ENCODE assay signal across 14 cellular contexts in the genomic region with DNA sequence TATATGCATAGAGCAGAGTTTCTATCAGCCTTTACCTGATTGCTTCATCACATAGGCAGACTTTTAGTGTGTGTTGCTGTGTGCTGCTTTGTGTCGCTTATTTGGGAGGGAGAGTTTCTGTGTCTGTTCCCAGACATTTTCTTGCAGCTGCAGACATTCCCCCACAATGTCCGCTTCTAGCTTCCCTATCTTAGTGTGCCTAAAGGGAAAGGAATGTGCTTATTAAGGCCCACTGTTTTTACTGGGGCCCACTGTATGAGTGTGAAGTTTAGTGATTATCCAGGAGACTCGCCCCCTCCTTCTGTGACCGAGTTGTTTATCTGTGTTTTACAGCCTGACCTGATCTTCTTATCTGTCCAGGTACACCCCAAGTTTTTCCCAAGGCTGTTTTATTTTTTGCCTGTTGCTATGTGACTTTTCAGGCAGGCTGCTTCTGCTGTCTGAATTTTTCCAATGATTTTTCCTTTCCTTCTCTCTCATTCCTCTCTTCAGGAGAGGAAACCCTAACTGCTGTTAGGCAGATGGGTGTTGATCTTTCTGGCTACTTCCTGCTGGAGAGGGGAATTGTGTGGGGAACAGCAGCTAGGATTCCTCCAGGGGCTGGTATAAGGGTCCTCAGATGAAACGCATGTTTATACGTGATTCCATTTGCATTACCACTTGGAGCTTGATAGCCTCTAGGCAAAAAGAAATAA. TPM values are rescaled to one million over a fixed set of nuclear protein-coding genes. Genes with fewer than 3 reads are reported as not detected.
DNase-seq lines count a peak whose midpoint lies in the region; ATAC-seq and TF ChIP-seq lines count a peak whose summit lies in the region.
"Had no signal": no experiment of that assay in that cellular context is flagged by ENCODE, and none has a peak within 500 bp of the region (broad histone marks: within the 10 kb centered on the region; RNA-seq: fewer than 3 reads in every experiment).

No MANE protein-coding gene starts in this region.

- H3K4me2 ChIP-seq in fibroblast of lung (ENCODE audit: extremely low read depth, insufficient read depth, low read length) (no peak overlapping the region), neural progenitor cell (no peak overlapping the region)
- H3K4me2 ChIP-seq: PC-9 had no signal

- H3K4me1 ChIP-seq in fibroblast of lung (ENCODE audit: control insufficient read depth, extremely low read depth, insufficient read depth, low read length): peaks cover 4% of the 10 kb centered on the region
- no peaks in the 10 kb centered on the region for H3K4me1 ChIP-seq in neural progenitor cell
- H3K4me1 ChIP-seq: upper lobe of right lung had no signal

- no peaks in the 10 kb centered on the region for H4K20me1 ChIP-seq in fibroblast of lung (ENCODE audit: control insufficient read depth, extremely low read depth, insufficient read depth, low read length)
- no peaks in the 10 kb centered on the region for H4K20me1 ChIP-seq in neural progenitor cell (ENCODE audit: low read depth)

- H3K27me3 Mint-ChIP-seq in neural progenitor cell (ENCODE audit: insufficient read depth, low read depth) (peaks cover 2% of the 10 kb centered on the region), glutamatergic neuron (ENCODE audit: unreplicated experiment) (peaks cover 3% of the 10 kb centered on the region)
- H3K27me3 Mint-ChIP-seq: activated T-helper 17 cell treated with anti-CD3 and anti-CD28 coated beads, Interleukin-2, amount 50 U/mL, for 72 hours; T-helper 17 cell had no signal

- H3K9me3 ChIP-seq in fibroblast of lung (ENCODE audit: control insufficient read depth, insufficient read depth, low read depth, low read length) (no peaks in the 10 kb centered on the region), neural progenitor cell (ENCODE audit: low read depth) (peaks cover 5% of the 10 kb centered on the region)
- H3K9me3 ChIP-seq: upper lobe of right lung had no signal

- ATAC-seq in SK-N-SH treated with all-trans-retinoic acid at 6 μM for 48 hours (peak; percentile 57), GM21360 (IDR thresholded peaks at IDR 0.05; ENCODE audit: unreplicated experiment) (no peak)
- ATAC-seq: activated T-helper 17 cell treated with anti-CD3 and anti-CD28 coated beads, Interleukin-2, amount 50 U/mL, for 72 hours; T-helper 17 cell; upper lobe of right lung had no signal

- no peak overlapping the region for H3K4me3 ChIP-seq in fibroblast of lung (replicated peaks in 1 of 4; ENCODE audit: control extremely low read depth in 1 of 4, insufficient read depth in 1 of 4, low read depth in 3 of 4, low read length in 4 of 4)
- H3K4me3 ChIP-seq in neural progenitor cell: no peak overlapping the region
- H3K4me3 ChIP-seq: PC-9, upper lobe of right lung had no signal

- H3K27ac Mint-ChIP-seq in neural progenitor cell (no peak overlapping the region), glutamatergic neuron (ENCODE audit: unreplicated experiment) (no peak overlapping the region)
- H3K27ac Mint-ChIP-seq: activated T-helper 17 cell treated with anti-CD3 and anti-CD28 coated beads, Interleukin-2, amount 50 U/mL, for 72 hours; T-helper 17 cell had no signal

- no peaks in the 10 kb centered on the region for H3F3A ChIP-seq in neural progenitor cell (ENCODE audit: low read depth)

- H3K27ac ChIP-seq in fibroblast of lung (ENCODE audit: insufficient read depth, low read length): no peak overlapping the region
- no peak overlapping the region for H3K27ac ChIP-seq in neural progenitor cell
- H3K27ac ChIP-seq: PC-9, upper lobe of right lung had no signal

- H3K4me3 Mint-ChIP-seq in neural progenitor cell (no peak overlapping the region), glutamatergic neuron (ENCODE audit: unreplicated experiment) (no peak overlapping the region)
- H3K4me3 Mint-ChIP-seq: activated T-helper 17 cell treated with anti-CD3 and anti-CD28 coated beads, Interleukin-2, amount 50 U/mL, for 72 hours; T-helper 17 cell had no signal

- H3K36me3 ChIP-seq in fibroblast of lung (ENCODE audit: control insufficient read depth, insufficient read depth, low read length): no peaks in the 10 kb centered on the region
- peaks cover 5% of the 10 kb centered on the region for H3K36me3 ChIP-seq in neural progenitor cell
- H3K36me3 ChIP-seq: upper lobe of right lung had no signal

- TF ChIP-seq CTCF in fibroblast of lung (conservative IDR thresholded peaks at IDR 0.05 in 1 of 2, IDR thresholded peaks at IDR 0.05 in 1 of 2; ENCODE audit: low read depth in 1 of 2, low read length in 2 of 2) (no peak), neural progenitor cell (IDR thresholded peaks at IDR 0.05) (no peak), glutamatergic neuron (IDR thresholded peaks at IDR 0.05; ENCODE audit: partially characterized antibody, unreplicated experiment) (no peak)

- H3K79me2 ChIP-seq in fibroblast of lung (ENCODE audit: control insufficient read depth, insufficient read depth, low read length) (no peaks in the 10 kb centered on the region), neural progenitor cell (ENCODE audit: low read depth) (no peaks in the 10 kb centered on the region)

- H3K9ac ChIP-seq in fibroblast of lung (ENCODE audit: insufficient read depth, low read length) (no peak overlapping the region), neural progenitor cell (no peak overlapping the region)

- H3K36me3 Mint-ChIP-seq in neural progenitor cell: no peaks in the 10 kb centered on the region
- H3K36me3 Mint-ChIP-seq in glutamatergic neuron (ENCODE audit: unreplicated experiment): peaks cover 1% of the 10 kb centered on the region

- DNase-seq in EH (ENCODE audit: low read depth) (peak; percentile 80), fibroblast of lung (ENCODE audit: low read depth in 2 of 2) (peak; percentile 52 to 88), neural progenitor cell (ENCODE audit: low spot score) (no peak), NCI-H187 (lab: John Stamatoyannopoulos, UW) (no peak), C1 segment of cervical spinal cord (lab: John Stamatoyannopoulos, UW) (no peak), glutamatergic neuron (no peak)
- DNase-seq: NCI-H510A treated with DMSO at 0.1 percent for 48 hours, PC-9, posterior cingulate gyrus, T-helper 17 cell, upper lobe of right lung had no signal

- H3K9me3 Mint-ChIP-seq in neural progenitor cell: peaks cover 16% of the 10 kb centered on the region
- peaks cover 1% of the 10 kb centered on the region for H3K9me3 Mint-ChIP-seq in glutamatergic neuron (ENCODE audit: unreplicated experiment)

- H3K4me1 Mint-ChIP-seq in neural progenitor cell: peaks cover 6% of the 10 kb centered on the region
- H3K4me1 Mint-ChIP-seq in glutamatergic neuron (ENCODE audit: low read depth, unreplicated experiment): no peaks in the 10 kb centered on the region
- H3K4me1 Mint-ChIP-seq: activated T-helper 17 cell treated with anti-CD3 and anti-CD28 coated beads, Interleukin-2, amount 50 U/mL, for 72 hours; T-helper 17 cell had no signal

- H3K27me3 ChIP-seq in fibroblast of lung (ENCODE audit: control insufficient read depth, insufficient read depth, low read length) (no peaks in the 10 kb centered on the region), neural progenitor cell (no peaks in the 10 kb centered on the region)
- H3K27me3 ChIP-seq: upper lobe of right lung had no signal

- H2AFZ ChIP-seq in fibroblast of lung (ENCODE audit: low read length) (peak overlapping the region; percentile 40), neural progenitor cell (replicated peaks) (peak overlapping the region; percentile 22)
- H2AFZ ChIP-seq: PC-9 had no signal

TF ChIP-seq in SK-N-SH treated with all-trans-retinoic acid at 6 μM for 48 hours, 23 proteins besides CTCF, POLR2A, EP300 and RAD21 (continues in another document):
- TF ChIP-seq, protein P1, sequence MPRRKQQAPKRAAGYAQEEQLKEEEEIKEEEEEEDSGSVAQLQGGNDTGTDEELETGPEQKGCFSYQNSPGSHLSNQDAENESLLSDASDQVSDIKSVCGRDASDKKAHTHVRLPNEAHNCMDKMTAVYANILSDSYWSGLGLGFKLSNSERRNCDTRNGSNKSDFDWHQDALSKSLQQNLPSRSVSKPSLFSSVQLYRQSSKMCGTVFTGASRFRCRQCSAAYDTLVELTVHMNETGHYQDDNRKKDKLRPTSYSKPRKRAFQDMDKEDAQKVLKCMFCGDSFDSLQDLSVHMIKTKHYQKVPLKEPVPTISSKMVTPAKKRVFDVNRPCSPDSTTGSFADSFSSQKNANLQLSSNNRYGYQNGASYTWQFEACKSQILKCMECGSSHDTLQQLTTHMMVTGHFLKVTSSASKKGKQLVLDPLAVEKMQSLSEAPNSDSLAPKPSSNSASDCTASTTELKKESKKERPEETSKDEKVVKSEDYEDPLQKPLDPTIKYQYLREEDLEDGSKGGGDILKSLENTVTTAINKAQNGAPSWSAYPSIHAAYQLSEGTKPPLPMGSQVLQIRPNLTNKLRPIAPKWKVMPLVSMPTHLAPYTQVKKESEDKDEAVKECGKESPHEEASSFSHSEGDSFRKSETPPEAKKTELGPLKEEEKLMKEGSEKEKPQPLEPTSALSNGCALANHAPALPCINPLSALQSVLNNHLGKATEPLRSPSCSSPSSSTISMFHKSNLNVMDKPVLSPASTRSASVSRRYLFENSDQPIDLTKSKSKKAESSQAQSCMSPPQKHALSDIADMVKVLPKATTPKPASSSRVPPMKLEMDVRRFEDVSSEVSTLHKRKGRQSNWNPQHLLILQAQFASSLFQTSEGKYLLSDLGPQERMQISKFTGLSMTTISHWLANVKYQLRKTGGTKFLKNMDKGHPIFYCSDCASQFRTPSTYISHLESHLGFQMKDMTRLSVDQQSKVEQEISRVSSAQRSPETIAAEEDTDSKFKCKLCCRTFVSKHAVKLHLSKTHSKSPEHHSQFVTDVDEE (CRISPR knock-in tag; IDR thresholded peaks at IDR 0.05): no peak
- TF ChIP-seq RARB (CRISPR knock-in tag; IDR thresholded peaks at IDR 0.05) (no peak), ISL1 (CRISPR knock-in tag; IDR thresholded peaks at IDR 0.05) (no peak), ARNTL (CRISPR knock-in tag; IDR thresholded peaks at IDR 0.05; ENCODE audit: borderline replicate concordance, low read depth) (no peak), ZC3H10 (CRISPR knock-in tag; IDR thresholded peaks at IDR 0.05) (no peak), ZNF565 (CRISPR knock-in tag; conservative IDR thresholded peaks at IDR 0.05; ENCODE audit: low read depth) (no peak)

RNA-seq across cellular contexts. Expression of a gene that starts 47.6 kb away (rescaled TPM):
- total RNA-seq in fibroblast of lung (17.2 and 43.1 TPM in 2 replicates), neural progenitor cell (ENCODE audit: low replicate concordance) (18.6 and 35.4 TPM in 2 replicates), glutamatergic neuron (ENCODE audit: unreplicated experiment) (2.5 TPM)
- polyA plus RNA-seq in fibroblast of lung: 23.9 and 39.0 TPM in 2 replicates
- 12.1 and 18.3 TPM in 2 replicates for polyA plus RNA-seq in fibroblast of lung (2012)
- 3.9 and 4.0 TPM in 2 replicates for polyA minus RNA-seq in fibroblast of lung (ENCODE audit: low replicate concordance)

RNA-seq across cellular contexts. Expression of a gene that starts 55.2 kb away (rescaled TPM):
- total RNA-seq in fibroblast of lung (0.77 and 0.99 TPM in 2 replicates), neural progenitor cell (ENCODE audit: low replicate concordance) (0.25 and 0.49 TPM in 2 replicates), glutamatergic neuron (ENCODE audit: unreplicated experiment) (0.56 TPM)
- polyA plus RNA-seq in fibroblast of lung: 0.37 and 0.49 TPM in 2 replicates
- 0.59 and 1.6 TPM in 2 replicates for polyA plus RNA-seq in fibroblast of lung (2012)
- polyA minus RNA-seq in fibroblast of lung (ENCODE audit: low replicate concordance): not detected in 2 replicates
- total RNA-seq: activated T-helper 17 cell treated with anti-CD3 and anti-CD28 coated beads, Interleukin-2, amount 50 U/mL, for 72 hours had no signal

Comparison
In these comparisons a context has a peak if more than half of its experiments do, and no peak if none do; other contexts are left out.
1. DNase-seq: peak in EH (single experiment) and fibroblast of lung (2 of 2); none in neural progenitor cell (single experiment), NCI-H187 (0 of 2), C1 segment of cervical spinal cord (0 of 14) and glutamatergic neuron (single experiment).